8 cellular contexts compared by ENCODE assay signal in genomic region chr11:124745835-124746620, GRCh38. TPM values are rescaled to one million over a fixed set of nuclear protein-coding genes. Genes with fewer than 3 reads are reported as not detected.
DNase-seq lines count a peak whose midpoint lies in the region; ATAC-seq and TF ChIP-seq lines count a peak whose summit lies in the region.

No MANE protein-coding gene starts in this region.

- no peaks in the 10 kb centered on the region for H3K36me3 ChIP-seq in sigmoid colon

- peak; percentile 13 for ATAC-seq in GM19324 (IDR thresholded peaks at IDR 0.05; ENCODE audit: low FRiP score, unreplicated experiment)
- peak; percentile 11 for ATAC-seq in HG03571 (IDR thresholded peaks at IDR 0.05; ENCODE audit: unreplicated experiment)

- intact Hi-C loops in head of caudate nucleus (cut with DNase I) (loop anchor here (5.0 kb wide), 1 partner anchor 74 kb away; the partner anchor contains the start of genes SIAE and SPA17), sigmoid colon (cut with DNase I) (no loop called here)

- peaks cover 31 to 97% (median 94%) of the 10 kb centered on the region in 3 donors for H3K27me3 ChIP-seq in sigmoid colon

- peaks cover 0 to 24% (median 21%) of the 10 kb centered on the region in 4 donors for H3K4me1 ChIP-seq in sigmoid colon

- no peak for TF ChIP-seq EP300 in sigmoid colon (IDR thresholded peaks at IDR 0.05)

- TF ChIP-seq CTCF in AG09309 (IDR thresholded peaks at IDR 0.05; ENCODE audit: control insufficient read depth, insufficient read depth, low read depth, low read length, missing control alignments) (no peak), sigmoid colon (IDR thresholded peaks at IDR 0.05) (no peak)

- no peak for TF ChIP-seq POLR2A in sigmoid colon (IDR thresholded peaks at IDR 0.05)

- no peaks in the 10 kb centered on the region for H3K9me3 ChIP-seq in sigmoid colon

- H3K27ac ChIP-seq in sigmoid colon = peak overlapping the region in 2 of 4 donors; percentile 41 to 59

- no peak for DNase-seq in AG09309 (ENCODE audit: low read depth)
- DNase-seq in activated T-cell treated with anti-CD3 and anti-CD28 coated beads, Interleukin-2, amount 50 U/mL, for 1 hour = peak; percentile 49
- DNase-seq in head of caudate nucleus = peak in 27 of 42 donors; percentile 20 to 81 (median 57)
- no peak for DNase-seq in sigmoid colon
- no peak for DNase-seq in glomerular visceral epithelial cell (ENCODE audit: extremely low spot score)
- no peak for DNase-seq in mesenteric fat pad (ENCODE audit: low spot score)

- 2 to 5% methylated on average over 41 of the region's 41 CpGs for WGBS in sigmoid colon, 2 donors

- H3K4me3 ChIP-seq in AG09309 (ENCODE audit: control insufficient read depth, low read depth, low read length) (peak overlapping the region; percentile 46), sigmoid colon (peak overlapping the region; percentile 11 to 49 (median 44))

RNA-seq across cellular contexts. Expression of gene VSIG2, which starts 6.0 kb away (rescaled TPM):
- 1 to 10 TPM in 1 of 4 donors, under 1 TPM in 2, not detected in 1; 0.36 to 3.0 (median 0.49) TPM for total RNA-seq in sigmoid colon
- polyA plus RNA-seq in sigmoid colon = 10 to 100 TPM; 54.6 to 79.3 (median 66.9) TPM
- 2.0 TPM for total RNA-seq in mesenteric fat pad

RNA-seq across cellular contexts. Expression of gene NRGN, which starts 6.3 kb away (rescaled TPM):
- total RNA-seq in sigmoid colon (1 to 10 TPM in 2 of 4 donors, under 1 TPM in 1, not detected in 1; 0.95 to 1.3 (median 1.1) TPM), mesenteric fat pad (4.0 TPM)
- 1 to 10 TPM in 2 of 3 donors, not detected in 1; 1.8 to 7.4 TPM for polyA plus RNA-seq in sigmoid colon

RNA-seq across cellular contexts. Expression of gene ESAM, which starts 16.1 kb away (rescaled TPM):
- total RNA-seq in sigmoid colon (1 to 10 TPM; 4.6 to 9.7 (median 7.6) TPM), mesenteric fat pad (84.0 TPM)
- polyA plus RNA-seq in sigmoid colon = 10 to 100 TPM in 1 of 3 donors, 1 to 10 TPM in 2; 2.3 to 14.9 (median 3.6) TPM

RNA-seq across cellular contexts. Expression of gene MSANTD2, which starts 54.2 kb away (rescaled TPM):
- 10 to 100 TPM in 3 of 4 donors, 1 to 10 TPM in 1; 8.6 to 23.8 (median 16.0) TPM for total RNA-seq in sigmoid colon
- 1 to 10 TPM; 1.6 to 5.2 (median 1.8) TPM for polyA plus RNA-seq in sigmoid colon
- total RNA-seq in mesenteric fat pad = 11.3 TPM

Comparison
In these comparisons a context has a peak if more than half of its experiments do, and no peak if none do; other contexts are left out.
1. DNase-seq: peak in activated T-cell treated with anti-CD3 and anti-CD28 coated beads, Interleukin-2, amount 50 U/mL, for 1 hour (single experiment) and head of caudate nucleus (27 of 42); none in AG09309 (single experiment), sigmoid colon (single experiment), glomerular visceral epithelial cell (single experiment) and mesenteric fat pad (single experiment).